1 cellular context compared by ENCODE assay signal in genomic region chr10:21368022-21368582, GRCh38.
TF ChIP-seq lines count a peak whose summit lies in the region.

No MANE protein-coding gene starts in this region.

TF ChIP-seq in K562, 482 proteins besides CTCF, POLR2A, EP300 and RAD21 (continued from another document):
- peak; percentile 97 for TF ChIP-seq SPI1 (IDR thresholded peaks at IDR 0.05; ENCODE audit: borderline replicate concordance, low read depth, low read length)
- no peak for TF ChIP-seq CREBBP (IDR thresholded peaks at IDR 0.05; ENCODE audit: low read depth, low read length)
- TF ChIP-seq RCOR1 (IDR thresholded peaks at IDR 0.05; ENCODE audit: borderline replicate concordance in 1 of 2, low read depth in 2 of 2, low read length in 2 of 2): no peak
- no peak for TF ChIP-seq SMARCA5 (IDR thresholded peaks at IDR 0.05)
- no peak for TF ChIP-seq CBX2 (IDR thresholded peaks at IDR 0.05; ENCODE audit: insufficient read depth, low read length, poor library complexity, severe bottlenecking)
- TF ChIP-seq ZNF586 (CRISPR knock-in tag; conservative IDR thresholded peaks at IDR 0.05): no peak
- TF ChIP-seq RBM34 (IDR thresholded peaks at IDR 0.05; ENCODE audit: borderline replicate concordance, insufficient read depth, low read length): no peak
- no peak for TF ChIP-seq MITF (IDR thresholded peaks at IDR 0.05)
- no peak for TF ChIP-seq ZNF311 (CRISPR knock-in tag; IDR thresholded peaks at IDR 0.05)
- no peak for TF ChIP-seq YY1 (IDR thresholded peaks at IDR 0.05; ENCODE audit: borderline replicate concordance in 1 of 3, control insufficient read depth in 1 of 3, extremely low read depth in 1 of 3, insufficient read depth in 3 of 3, insufficient read length in 1 of 3, insufficient replicate concordance in 2 of 3, low read depth in 1 of 3, low read length in 2 of 3)
- no peak for TF ChIP-seq IFI16 (CRISPR knock-in tag; IDR thresholded peaks at IDR 0.05)
- TF ChIP-seq ERF (CRISPR knock-in tag; IDR thresholded peaks at IDR 0.05): no peak
